33 cellular contexts compared by ENCODE assay signal in the genomic region with DNA sequence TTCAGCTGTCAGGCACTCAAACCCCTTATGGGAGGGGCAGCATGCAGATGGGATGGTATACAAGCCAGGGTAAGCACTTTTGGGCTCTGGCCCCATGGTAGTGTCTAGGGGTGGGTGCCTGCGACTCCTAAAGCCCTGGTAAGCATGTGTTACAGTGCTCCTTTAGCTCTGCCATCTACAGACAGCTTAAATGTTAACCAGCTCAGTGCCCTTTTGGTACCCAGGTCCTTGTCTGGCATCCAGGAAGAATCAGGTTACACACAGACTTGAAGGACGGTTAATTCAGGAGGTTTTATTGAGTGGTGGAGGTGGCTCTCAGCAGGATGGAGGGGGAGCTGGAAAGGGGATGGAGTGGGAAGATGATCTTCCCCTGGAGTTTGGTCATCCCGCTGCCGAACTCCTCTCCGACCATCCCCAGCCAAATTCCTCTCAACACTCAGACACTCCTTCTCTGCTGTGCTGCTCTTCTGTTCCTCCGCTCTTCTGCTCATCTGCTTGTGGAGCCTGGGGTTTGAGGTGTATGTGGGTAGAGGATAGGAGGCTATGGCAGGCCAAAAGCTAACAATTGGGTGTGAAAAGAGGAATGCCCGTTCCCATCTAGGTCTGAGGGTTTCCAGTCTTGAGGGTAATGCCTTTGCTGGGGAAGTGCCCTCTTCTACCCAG.
"Had no signal": no experiment of that assay in that cellular context is flagged by ENCODE, and none has a peak within 500 bp of the region (broad histone marks: within the 10 kb centered on the region; RNA-seq: fewer than 3 reads in every experiment).

No MANE protein-coding gene starts in this region.

- H3K9me3 Mint-ChIP-seq: activated B cell treated with CpG ODN at 0.5 μM for 24 hours; activated CD8-positive, alpha-beta T cell treated with anti-CD3 and anti-CD28 coated beads for 36 hours; activated naive CD8-positive, alpha-beta T cell treated with anti-CD3 and anti-CD28 coated beads for 36 hours; T-helper 1 cell treated with Interleukin-12 subunit alpha and Interleukin-12 subunit beta and Interleukin-4 antibody, amounts not matched to agents 30 μg/mL and 1 μg/mL, for 36 hours; T-helper 2 cell treated with Interferon-gamma antibody and Interleukin-4, amounts not matched to agents 5 μg/mL and 100 μg/mL, for 36 hours had no signal

- H3K4me3 Mint-ChIP-seq: activated B cell treated with CpG ODN at 0.5 μM for 24 hours; activated CD8-positive, alpha-beta T cell treated with anti-CD3 and anti-CD28 coated beads for 36 hours; activated naive CD8-positive, alpha-beta T cell treated with anti-CD3 and anti-CD28 coated beads for 36 hours; activated naive CD8-positive, alpha-beta T cell treated with anti-CD3 and anti-CD28 coated beads, Interleukin-2, amount 50 U/mL, for 24 hours; activated T-cell treated with anti-CD3 and anti-CD28 coated beads, Interleukin-2, amount 50 U/mL, for 4 hours; activated T-helper 17 cell treated with anti-CD3 and anti-CD28 coated beads, Interleukin-2, amount 50 U/mL, for 72 hours; brain; central memory CD8-positive, alpha-beta T cell; effector memory CD8-positive, alpha-beta T cell; T-cell; T-helper 1 cell treated with Interleukin-12 subunit alpha and Interleukin-12 subunit beta and Interleukin-4 antibody, amounts not matched to agents 30 μg/mL and 1 μg/mL, for 36 hours; T-helper 2 cell treated with Interferon-gamma antibody and Interleukin-4, amounts not matched to agents 5 μg/mL and 100 μg/mL, for 36 hours had no signal

- H3K27me3 Mint-ChIP-seq: activated B cell treated with CpG ODN at 0.5 μM for 24 hours; activated CD8-positive, alpha-beta T cell treated with anti-CD3 and anti-CD28 coated beads for 36 hours; activated naive CD8-positive, alpha-beta T cell treated with anti-CD3 and anti-CD28 coated beads for 36 hours; activated naive CD8-positive, alpha-beta T cell treated with anti-CD3 and anti-CD28 coated beads, Interleukin-2, amount 50 U/mL, for 24 hours; activated T-helper 17 cell treated with anti-CD3 and anti-CD28 coated beads, Interleukin-2, amount 50 U/mL, for 72 hours; central memory CD8-positive, alpha-beta T cell; effector memory CD8-positive, alpha-beta T cell had no signal

- ATAC-seq: activated CD4-positive, CD25-positive, alpha-beta regulatory T cell treated with anti-CD3 and anti-CD28 coated beads, Interleukin-2, amount 50 U/mL, for 24 hours; activated CD8-positive, alpha-beta T cell treated with anti-CD3 and anti-CD28 coated beads for 36 hours; activated naive CD8-positive, alpha-beta T cell treated with anti-CD3 and anti-CD28 coated beads, Interleukin-2, amount 50 U/mL, for 24 hours; activated T-cell treated with anti-CD3 and anti-CD28 coated beads, Interleukin-2, amount 50 U/mL, for 4 hours; activated T-helper 17 cell treated with anti-CD3 and anti-CD28 coated beads, Interleukin-2, amount 50 U/mL, for 72 hours; effector memory CD8-positive, alpha-beta T cell; gastroesophageal sphincter; heart right ventricle; T-cell had no signal

- DNase-seq: activated B cell treated with CpG ODN at 0.5 μM for 24 hours; activated CD4-positive, alpha-beta T cell treated with anti-CD3 and anti-CD28 coated beads for 48 hours; activated CD4-positive, alpha-beta T cell treated with anti-CD3 and anti-CD28 coated beads, Interleukin-2, amount 50 U/mL, for 1 hour; activated CD4-positive, alpha-beta T cell treated with anti-CD3 and anti-CD28 coated beads, Interleukin-2, amount 50 U/mL, for 48 hours; activated CD8-positive, alpha-beta memory T cell treated with anti-CD3 and anti-CD28 coated beads for 24 hours; activated CD8-positive, alpha-beta T cell treated with anti-CD3 and anti-CD28 coated beads for 36 hours; activated effector memory CD4-positive, alpha-beta T cell treated with Interleukin-2 at 50 U/mL for 16 hours; activated gamma-delta T cell treated with Interleukin-2 at 50 U/mL for 16 hours; activated naive CD4-positive, alpha-beta T cell treated with anti-CD3 and anti-CD28 coated beads, Interleukin-2, amount 50 U/mL, for 16 hours; activated naive CD4-positive, alpha-beta T cell treated with Interleukin-2 at 50 U/mL for 16 hours; activated naive CD8-positive, alpha-beta T cell treated with anti-CD3 and anti-CD28 coated beads for 36 hours; activated naive CD8-positive, alpha-beta T cell treated with anti-CD3 and anti-CD28 coated beads, Interleukin-2, amount 50 U/mL, for 24 hours; activated T-cell treated with anti-CD3 and anti-CD28 coated beads, Interleukin-2, amount 50 U/mL, for 4 hours; adrenal gland; amygdala; cortex of kidney; dermis blood vessel endothelial cell; effector CD4-positive, alpha-beta T cell; effector memory CD8-positive, alpha-beta T cell; erythroblast; esophagus squamous epithelium; foreskin melanocyte; heart right ventricle; T-cell; T1000; WERI-Rb-1 had no signal

- H3K36me3 Mint-ChIP-seq: activated naive CD8-positive, alpha-beta T cell treated with anti-CD3 and anti-CD28 coated beads for 36 hours; brain; T-cell had no signal

- H3K4me1 Mint-ChIP-seq: activated B cell treated with CpG ODN at 0.5 μM for 24 hours; activated naive CD8-positive, alpha-beta T cell treated with anti-CD3 and anti-CD28 coated beads for 36 hours; activated naive CD8-positive, alpha-beta T cell treated with anti-CD3 and anti-CD28 coated beads, Interleukin-2, amount 50 U/mL, for 24 hours; activated T-helper 17 cell treated with anti-CD3 and anti-CD28 coated beads, Interleukin-2, amount 50 U/mL, for 72 hours; brain; central memory CD8-positive, alpha-beta T cell; T-cell had no signal

- H3K27ac Mint-ChIP-seq: activated B cell treated with CpG ODN at 0.5 μM for 24 hours; activated CD8-positive, alpha-beta T cell treated with anti-CD3 and anti-CD28 coated beads for 36 hours; activated naive CD8-positive, alpha-beta T cell treated with anti-CD3 and anti-CD28 coated beads for 36 hours; activated naive CD8-positive, alpha-beta T cell treated with anti-CD3 and anti-CD28 coated beads, Interleukin-2, amount 50 U/mL, for 24 hours; activated T-helper 17 cell treated with anti-CD3 and anti-CD28 coated beads, Interleukin-2, amount 50 U/mL, for 72 hours; brain; effector memory CD8-positive, alpha-beta T cell; T-cell; T-helper 1 cell treated with Interleukin-12 subunit alpha and Interleukin-12 subunit beta and Interleukin-4 antibody, amounts not matched to agents 30 μg/mL and 1 μg/mL, for 36 hours; T-helper 2 cell treated with Interferon-gamma antibody and Interleukin-4, amounts not matched to agents 5 μg/mL and 100 μg/mL, for 36 hours had no signal
